ENCODE assay signal across 8 cellular contexts in the genomic region with DNA sequence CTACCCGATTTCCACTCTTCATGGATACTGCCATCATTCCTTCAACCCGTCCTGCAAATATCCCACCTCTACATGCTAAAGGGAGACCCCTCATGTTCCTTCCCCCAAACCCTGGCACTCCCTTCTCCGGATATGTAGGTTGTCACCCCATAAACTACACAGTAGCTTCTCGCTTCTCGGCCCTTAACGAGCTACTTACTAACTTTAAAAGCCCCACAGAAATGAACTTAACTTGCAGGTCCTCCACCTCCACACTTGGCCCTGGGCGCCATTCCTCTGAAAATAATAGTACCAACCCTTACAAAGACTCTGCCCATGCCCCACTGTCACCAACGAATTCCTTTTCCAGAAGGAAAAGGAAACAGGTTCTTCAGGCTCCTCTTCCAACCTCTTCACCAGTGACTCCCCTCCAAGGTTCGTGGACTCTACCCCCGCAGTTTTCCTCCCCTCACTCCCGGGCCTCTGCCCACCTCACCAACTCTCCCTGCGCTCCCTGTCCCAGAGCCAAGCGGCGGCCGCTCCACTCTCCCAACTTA. TPM values are rescaled to one million over a fixed set of nuclear protein-coding genes. Genes with fewer than 3 reads are reported as not detected.
DNase-seq lines count a peak whose midpoint lies in the region; ATAC-seq, FAIRE-seq and TF ChIP-seq lines count a peak whose summit lies in the region.

No MANE protein-coding gene starts in this region.

- no peaks in the 10 kb centered on the region for H3K9me3 ChIP-seq in Loucy (ENCODE audit: insufficient read depth, low read depth, low read length)

- H3K9ac ChIP-seq in Loucy (ENCODE audit: low read depth, low read length, poor library complexity, severe bottlenecking), result peak overlapping the region; percentile 88

- TF ChIP-seq CTCF in C4-2B (conservative IDR thresholded peaks at IDR 0.05) (no peak), Loucy (conservative IDR thresholded peaks at IDR 0.05; ENCODE audit: low read length) (no peak), nephron (IDR thresholded peaks at IDR 0.05; ENCODE audit: unreplicated experiment in 3 of 3) (no peak)

- H3K9me3 Mint-ChIP-seq in nephron, result no peaks in the 10 kb centered on the region

- peaks cover 21% of the 10 kb centered on the region for H3K4me1 Mint-ChIP-seq in nephron

- ATAC-seq in GM21367 (IDR thresholded peaks at IDR 0.05; ENCODE audit: unreplicated experiment), result no peak

- H3K9me2 ChIP-seq in Loucy (replicated peaks; ENCODE audit: low read depth, low read length), result no peaks in the 10 kb centered on the region

- FAIRE-seq in RCC 7860 (lab: Jason Lieb, UNC), result no peak

- H3K4me3 ChIP-seq in Loucy (ENCODE audit: low read length, poor library complexity, severe bottlenecking), result peak overlapping the region; percentile 88

- no peak overlapping the region for H2AFZ ChIP-seq in Loucy (ENCODE audit: low read length)

- H3F3A ChIP-seq in Loucy (ENCODE audit: low read depth), result peaks cover 3% of the 10 kb centered on the region; the same call in 1 of the 2 replicates

- peak overlapping the region; percentile 9 to 95 (median 94) for H3K27ac Mint-ChIP-seq in nephron

- H3K36me3 ChIP-seq in Loucy (ENCODE audit: insufficient read depth, low read length), result no peaks in the 10 kb centered on the region

- peak overlapping the region; percentile 91 for H3K4me2 ChIP-seq in Loucy (ENCODE audit: low read depth, low read length, poor library complexity, severe bottlenecking)

- peaks cover 3% of the 10 kb centered on the region for H3K27me3 Mint-ChIP-seq in nephron (ENCODE audit: low read depth)

- H3K4me3 Mint-ChIP-seq in nephron, result peak overlapping the region; percentile 99

- H4K20me1 ChIP-seq in Loucy (ENCODE audit: insufficient read depth, low read length, poor library complexity, severe bottlenecking), result peaks cover 55% of the 10 kb centered on the region

- H3K27ac ChIP-seq in C4-2B, result peak overlapping the region; percentile 84

- H3K79me2 ChIP-seq in Loucy (ENCODE audit: insufficient read depth, low read length), result peaks cover 57% of the 10 kb centered on the region

- peaks cover 33% of the 10 kb centered on the region for H3K4me1 ChIP-seq in Loucy (ENCODE audit: insufficient read depth, low read length, poor library complexity, severe bottlenecking)

- DNase-seq in dermis blood vessel endothelial cell (peak; percentile 17), RCC 7860 (ENCODE audit: low spot score) (no peak), inferior parietal cortex (ENCODE audit: extremely low spot score) (no peak), amygdala (lab: John Stamatoyannopoulos, UW) (no peak)

- peaks cover 27% of the 10 kb centered on the region for H3K36me3 Mint-ChIP-seq in nephron (ENCODE audit: low read depth)

- H3K27me3 ChIP-seq in Loucy (ENCODE audit: insufficient read depth, low read length, poor library complexity, severe bottlenecking), result no peaks in the 10 kb centered on the region

RNA-seq across cellular contexts. Expression of a gene that starts 1.2 kb away (rescaled TPM):
- total RNA-seq in dermis blood vessel endothelial cell, result 5.6 and 7.5 TPM in 2 replicates
